In the genomic region with DNA sequence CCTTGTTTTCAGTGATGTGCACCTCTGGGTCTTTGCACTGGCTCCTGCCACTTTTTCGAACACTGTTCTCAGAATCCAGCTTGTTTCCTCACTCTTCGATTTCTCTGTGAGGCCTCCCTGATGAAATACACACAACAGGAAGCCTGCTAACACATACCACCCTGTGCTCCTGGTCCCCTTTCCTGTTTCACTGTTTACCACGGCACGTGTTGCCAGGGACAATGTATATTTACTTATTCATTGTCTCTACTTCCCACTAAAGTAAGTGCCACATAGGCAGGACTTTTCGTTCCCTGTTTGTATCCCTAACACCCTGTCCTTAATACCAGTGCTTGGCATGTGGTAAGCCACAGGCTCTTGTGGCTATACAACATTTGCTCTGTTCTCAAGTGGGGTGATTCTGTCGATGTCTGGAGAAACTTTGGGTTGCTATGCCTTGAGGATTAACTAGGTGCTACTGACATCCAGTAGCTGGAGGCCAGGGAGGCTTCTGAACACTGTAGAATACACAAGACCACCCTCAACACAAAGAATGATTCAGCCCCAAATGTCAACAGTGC, we compare ENCODE assay signal across 1 cellular context.
A peak's percentile ranks its signal among the peaks of the same experiment; 100 is the strongest.
TF ChIP-seq lines count a peak whose summit lies in the region.
"Not testable (repeated sequence)": the region's sequence is repeated elsewhere in the genome, so short reads cannot be mapped to it uniquely, and the experiment has no call there.

No MANE protein-coding gene starts in this region.

TF ChIP-seq in HepG2, 621 proteins besides CTCF, POLR2A, EP300 and RAD21:
- TF ChIP-seq, protein P1, sequence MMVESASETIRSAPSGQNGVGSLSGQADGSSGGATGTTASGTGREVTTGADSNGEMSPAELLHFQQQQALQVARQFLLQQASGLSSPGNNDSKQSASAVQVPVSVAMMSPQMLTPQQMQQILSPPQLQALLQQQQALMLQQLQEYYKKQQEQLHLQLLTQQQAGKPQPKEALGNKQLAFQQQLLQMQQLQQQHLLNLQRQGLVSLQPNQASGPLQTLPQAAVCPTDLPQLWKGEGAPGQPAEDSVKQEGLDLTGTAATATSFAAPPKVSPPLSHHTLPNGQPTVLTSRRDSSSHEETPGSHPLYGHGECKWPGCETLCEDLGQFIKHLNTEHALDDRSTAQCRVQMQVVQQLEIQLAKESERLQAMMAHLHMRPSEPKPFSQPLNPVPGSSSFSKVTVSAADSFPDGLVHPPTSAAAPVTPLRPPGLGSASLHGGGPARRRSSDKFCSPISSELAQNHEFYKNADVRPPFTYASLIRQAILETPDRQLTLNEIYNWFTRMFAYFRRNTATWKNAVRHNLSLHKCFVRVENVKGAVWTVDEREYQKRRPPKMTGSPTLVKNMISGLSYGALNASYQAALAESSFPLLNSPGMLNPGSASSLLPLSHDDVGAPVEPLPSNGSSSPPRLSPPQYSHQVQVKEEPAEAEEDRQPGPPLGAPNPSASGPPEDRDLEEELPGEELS (CRISPR knock-in tag; IDR thresholded peaks at IDR 0.05): peak; percentile 31; the same call in 1 of the 2 replicates
- TF ChIP-seq, protein P2, sequence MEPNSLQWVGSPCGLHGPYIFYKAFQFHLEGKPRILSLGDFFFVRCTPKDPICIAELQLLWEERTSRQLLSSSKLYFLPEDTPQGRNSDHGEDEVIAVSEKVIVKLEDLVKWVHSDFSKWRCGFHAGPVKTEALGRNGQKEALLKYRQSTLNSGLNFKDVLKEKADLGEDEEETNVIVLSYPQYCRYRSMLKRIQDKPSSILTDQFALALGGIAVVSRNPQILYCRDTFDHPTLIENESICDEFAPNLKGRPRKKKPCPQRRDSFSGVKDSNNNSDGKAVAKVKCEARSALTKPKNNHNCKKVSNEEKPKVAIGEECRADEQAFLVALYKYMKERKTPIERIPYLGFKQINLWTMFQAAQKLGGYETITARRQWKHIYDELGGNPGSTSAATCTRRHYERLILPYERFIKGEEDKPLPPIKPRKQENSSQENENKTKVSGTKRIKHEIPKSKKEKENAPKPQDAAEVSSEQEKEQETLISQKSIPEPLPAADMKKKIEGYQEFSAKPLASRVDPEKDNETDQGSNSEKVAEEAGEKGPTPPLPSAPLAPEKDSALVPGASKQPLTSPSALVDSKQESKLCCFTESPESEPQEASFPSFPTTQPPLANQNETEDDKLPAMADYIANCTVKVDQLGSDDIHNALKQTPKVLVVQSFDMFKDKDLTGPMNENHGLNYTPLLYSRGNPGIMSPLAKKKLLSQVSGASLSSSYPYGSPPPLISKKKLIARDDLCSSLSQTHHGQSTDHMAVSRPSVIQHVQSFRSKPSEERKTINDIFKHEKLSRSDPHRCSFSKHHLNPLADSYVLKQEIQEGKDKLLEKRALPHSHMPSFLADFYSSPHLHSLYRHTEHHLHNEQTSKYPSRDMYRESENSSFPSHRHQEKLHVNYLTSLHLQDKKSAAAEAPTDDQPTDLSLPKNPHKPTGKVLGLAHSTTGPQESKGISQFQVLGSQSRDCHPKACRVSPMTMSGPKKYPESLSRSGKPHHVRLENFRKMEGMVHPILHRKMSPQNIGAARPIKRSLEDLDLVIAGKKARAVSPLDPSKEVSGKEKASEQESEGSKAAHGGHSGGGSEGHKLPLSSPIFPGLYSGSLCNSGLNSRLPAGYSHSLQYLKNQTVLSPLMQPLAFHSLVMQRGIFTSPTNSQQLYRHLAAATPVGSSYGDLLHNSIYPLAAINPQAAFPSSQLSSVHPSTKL (CRISPR knock-in tag; IDR thresholded peaks at IDR 0.05): 0 out of 2 replicates have a peak, but pooled peaks have one; percentile 12
- TF ChIP-seq FOXA3 (CRISPR knock-in tag; IDR thresholded peaks at IDR 0.05) (0 out of 2 replicates have a peak, but pooled peaks have one; percentile 24), SOX13 (CRISPR knock-in tag; conservative IDR thresholded peaks at IDR 0.05 in 1 of 2, IDR thresholded peaks at IDR 0.05 in 1 of 2) (peak in 1 of 2 experiments; percentile 68; a peak in 2 of 4 replicates), FOXA1 (CRISPR knock-in tag; IDR thresholded peaks at IDR 0.05) (peak; percentile 49; the same call in 1 of the 2 replicates), SOX6 (CRISPR knock-in tag; IDR thresholded peaks at IDR 0.05) (peak; percentile 66), SOX5 (CRISPR knock-in tag; IDR thresholded peaks at IDR 0.05; ENCODE audit: borderline replicate concordance) (peak; percentile 81), TBX3 (IDR thresholded peaks at IDR 0.05; ENCODE audit: borderline replicate concordance) (peak; percentile 22; the same call in 1 of the 2 replicates), SAP130 (CRISPR knock-in tag; IDR thresholded peaks at IDR 0.05; ENCODE audit: low read depth) (0 out of 2 replicates have a peak, but pooled peaks have one; percentile 22), BHLHE40 (IDR thresholded peaks at IDR 0.05; ENCODE audit: low read length) (peak; percentile 80), FOXP1 (CRISPR knock-in tag; IDR thresholded peaks at IDR 0.05) (peak; percentile 83)
- not testable (repeated sequence) for TF ChIP-seq SOX13, FOXA1, SOX6, FOXP1 (IDR thresholded peaks at IDR 0.05)
- TF ChIP-seq, protein P3, sequence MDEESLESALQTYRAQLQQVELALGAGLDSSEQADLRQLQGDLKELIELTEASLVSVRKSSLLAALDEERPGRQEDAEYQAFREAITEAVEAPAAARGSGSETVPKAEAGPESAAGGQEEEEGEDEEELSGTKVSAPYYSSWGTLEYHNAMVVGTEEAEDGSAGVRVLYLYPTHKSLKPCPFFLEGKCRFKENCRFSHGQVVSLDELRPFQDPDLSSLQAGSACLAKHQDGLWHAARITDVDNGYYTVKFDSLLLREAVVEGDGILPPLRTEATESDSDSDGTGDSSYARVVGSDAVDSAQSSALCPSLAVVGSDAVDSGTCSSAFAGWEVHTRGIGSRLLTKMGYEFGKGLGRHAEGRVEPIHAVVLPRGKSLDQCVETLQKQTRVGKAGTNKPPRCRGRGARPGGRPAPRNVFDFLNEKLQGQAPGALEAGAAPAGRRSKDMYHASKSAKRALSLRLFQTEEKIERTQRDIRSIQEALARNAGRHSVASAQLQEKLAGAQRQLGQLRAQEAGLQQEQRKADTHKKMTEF (CRISPR knock-in tag; IDR thresholded peaks at IDR 0.05): 0 out of 2 replicates have a peak, but pooled peaks have one; percentile 20
- TF ChIP-seq, protein P4, sequence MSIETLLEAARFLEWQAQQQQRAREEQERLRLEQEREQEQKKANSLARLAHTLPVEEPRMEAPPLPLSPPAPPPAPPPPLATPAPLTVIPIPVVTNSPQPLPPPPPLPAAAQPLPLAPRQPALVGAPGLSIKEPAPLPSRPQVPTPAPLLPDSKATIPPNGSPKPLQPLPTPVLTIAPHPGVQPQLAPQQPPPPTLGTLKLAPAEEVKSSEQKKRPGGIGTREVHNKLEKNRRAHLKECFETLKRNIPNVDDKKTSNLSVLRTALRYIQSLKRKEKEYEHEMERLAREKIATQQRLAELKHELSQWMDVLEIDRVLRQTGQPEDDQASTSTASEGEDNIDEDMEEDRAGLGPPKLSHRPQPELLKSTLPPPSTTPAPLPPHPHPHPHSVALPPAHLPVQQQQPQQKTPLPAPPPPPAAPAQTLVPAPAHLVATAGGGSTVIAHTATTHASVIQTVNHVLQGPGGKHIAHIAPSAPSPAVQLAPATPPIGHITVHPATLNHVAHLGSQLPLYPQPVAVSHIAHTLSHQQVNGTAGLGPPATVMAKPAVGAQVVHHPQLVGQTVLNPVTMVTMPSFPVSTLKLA (IDR thresholded peaks at IDR 0.05): peak; percentile 57
